7 cellular contexts compared by ENCODE assay signal in the genomic region with DNA sequence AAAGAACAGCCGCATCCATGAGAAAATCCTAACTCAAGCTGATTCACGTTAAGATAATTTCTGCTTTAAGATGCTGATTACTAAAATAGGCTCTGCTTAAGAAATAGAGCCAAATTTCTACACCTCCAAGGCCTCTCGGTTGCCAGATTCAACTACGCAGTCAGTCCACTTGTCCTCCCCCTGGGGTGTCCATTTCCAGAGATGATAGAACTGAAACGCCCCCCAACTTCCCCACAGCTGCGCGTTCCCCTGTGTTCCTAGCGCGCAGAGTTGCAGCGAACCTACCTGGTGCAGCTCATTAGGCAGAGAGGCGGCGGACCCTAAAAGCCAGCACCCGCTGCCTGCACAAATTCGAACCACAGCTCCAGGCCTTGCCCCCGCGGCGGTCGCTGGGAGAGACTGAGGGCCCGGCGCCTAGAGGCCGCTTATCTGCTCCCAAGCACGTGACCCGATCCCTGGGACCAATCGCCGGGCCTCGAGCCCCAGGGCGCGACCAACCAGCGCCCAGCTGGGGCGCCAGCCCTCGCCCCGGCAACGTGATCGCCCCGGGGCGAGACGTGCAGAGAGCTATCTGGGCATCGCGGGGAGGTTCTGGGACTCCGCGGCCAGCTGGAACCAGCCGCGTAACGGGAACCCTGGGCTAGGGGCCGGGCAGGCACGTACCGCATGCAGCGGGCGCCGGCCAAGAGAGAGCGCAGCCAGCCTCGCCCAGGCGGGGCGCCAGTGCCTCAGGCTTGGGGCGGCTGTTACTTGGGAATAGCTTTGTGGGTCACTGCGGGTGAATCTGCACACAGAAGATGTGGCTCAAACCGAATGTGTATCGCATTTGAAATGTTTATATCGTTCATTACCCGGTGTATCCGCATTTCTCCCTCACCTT. TPM values are rescaled to one million over a fixed set of nuclear protein-coding genes. Genes with fewer than 3 reads are reported as not detected.
DNase-seq lines count a peak whose midpoint lies in the region; ATAC-seq lines count a peak whose summit lies in the region.

A gene (minus strand): TSS at position 401 of the 880 bp plus-strand sequence. CDS start 102 bp downstream, at position 299.

- H3K27ac Mint-ChIP-seq in activated T-cell treated with anti-CD3 and anti-CD28 coated beads, Interleukin-2, amount 50 U/mL, for 24 hours = no peak within 1 kb of the TSS

- DNase-seq in NCI-H446 treated with DMSO at 0.1 percent for 48 hours (lab: John Stamatoyannopoulos, UW) = peak; percentile 87
- peak; percentile 70 for DNase-seq in activated T-cell treated with anti-CD3 and anti-CD28 coated beads, Interleukin-2, amount 50 U/mL, for 24 hours
- peak; percentile 92 for DNase-seq in midbrain (lab: John Stamatoyannopoulos, UW)
- peak; percentile 18 to 48 for DNase-seq in stimulated activated CD8-positive, alpha-beta memory T cell treated with anti-CD3 and anti-CD28 coated beads, Interleukin-7, amount 100 ng/mL, for 48 hours (ENCODE audit: extremely low read depth in 1 of 2, low read depth in 1 of 2)

- no peaks in the 10 kb centered on the region for H3K9me3 Mint-ChIP-seq in activated T-cell treated with anti-CD3 and anti-CD28 coated beads, Interleukin-2, amount 50 U/mL, for 24 hours

- ATAC-seq in GM18511 (IDR thresholded peaks at IDR 0.05; ENCODE audit: unreplicated experiment) = peak; percentile 81
- ATAC-seq in HG03025 (IDR thresholded peaks at IDR 0.05; ENCODE audit: low FRiP score, unreplicated experiment) = peak; percentile 67
- peak; percentile 91 for ATAC-seq in esophagus mucosa

- peaks cover 9% of the 10 kb centered on the region for H3K4me1 Mint-ChIP-seq in activated T-cell treated with anti-CD3 and anti-CD28 coated beads, Interleukin-2, amount 50 U/mL, for 24 hours (ENCODE audit: low read depth)

- no peaks in the 10 kb centered on the region for H3K36me3 Mint-ChIP-seq in activated T-cell treated with anti-CD3 and anti-CD28 coated beads, Interleukin-2, amount 50 U/mL, for 24 hours (ENCODE audit: low read depth)

- H3K4me3 Mint-ChIP-seq in activated T-cell treated with anti-CD3 and anti-CD28 coated beads, Interleukin-2, amount 50 U/mL, for 24 hours = peak within 1 kb of the TSS; percentile 69

- peaks cover 78% of the 10 kb centered on the region for H3K27me3 Mint-ChIP-seq in activated T-cell treated with anti-CD3 and anti-CD28 coated beads, Interleukin-2, amount 50 U/mL, for 24 hours

RNA-seq across cellular contexts. Expression of the gene that starts here (rescaled TPM):
- total RNA-seq in esophagus mucosa = 91.9 TPM

Comparison
In these comparisons a context has a peak if more than half of its experiments do, and no peak if none do; other contexts are left out.
1. Peak in every context shown above with its lines: DNase-seq and ATAC-seq.
2. DNase-seq: peak in every context shown above with its lines; median percentile 92 in midbrain; 87 in NCI-H446 treated with DMSO at 0.1 percent for 48 hours; 70 in activated T-cell treated with anti-CD3 and anti-CD28 coated beads, Interleukin-2, amount 50 U/mL, for 24 hours; 33 in stimulated activated CD8-positive, alpha-beta memory T cell treated with anti-CD3 and anti-CD28 coated beads, Interleukin-7, amount 100 ng/mL, for 48 hours.